ENCODE assay signal across 19 cellular contexts in the genomic region with DNA sequence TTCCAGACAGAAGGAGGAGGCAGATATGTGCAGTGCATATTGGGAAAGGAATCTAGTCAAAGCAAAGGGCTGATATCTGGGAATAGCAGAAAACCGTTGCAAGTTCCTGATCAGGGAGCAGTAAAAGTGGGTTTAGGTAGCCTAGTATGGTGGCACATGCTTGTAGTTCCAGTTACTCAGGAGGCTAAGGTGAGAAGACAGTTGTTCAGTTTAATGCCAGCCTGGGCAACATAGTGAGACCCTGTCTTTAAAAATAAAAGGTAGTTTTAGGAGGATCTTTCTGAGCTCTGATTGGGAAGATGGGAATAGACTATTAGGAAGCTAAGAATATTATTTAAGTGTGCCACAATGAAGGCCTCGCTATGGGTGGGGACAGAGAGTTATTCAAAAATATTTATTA. TPM values are rescaled to one million over a fixed set of nuclear protein-coding genes. Genes with fewer than 3 reads are reported as not detected.
A peak's percentile ranks its signal among the peaks of the same experiment; 100 is the strongest.
DNase-seq lines count a peak whose midpoint lies in the region; ATAC-seq lines count a peak whose summit lies in the region.
"Had no signal": no experiment of that assay in that cellular context is flagged by ENCODE, and none has a peak within 500 bp of the region (broad histone marks: within the 10 kb centered on the region; RNA-seq: fewer than 3 reads in every experiment).

No MANE protein-coding gene starts in this region.

- no peak overlapping the region for H4K8ac ChIP-seq in trophoblast cell (ENCODE audit: low read depth, low read length)

- H3K4me1 ChIP-seq in ES-I3 (ENCODE audit: insufficient read depth, low read length) (peaks cover 6% of the 10 kb centered on the region; the same call in 1 of the 2 replicates), HUES64 (ENCODE audit: insufficient read depth, low read length) (peaks cover 40% of the 10 kb centered on the region), iPS-18a (ENCODE audit: control insufficient read depth, low read depth, low read length) (peaks cover 15% of the 10 kb centered on the region), trophoblast cell (ENCODE audit: control insufficient read depth in 1 of 2, insufficient read depth in 2 of 2, low read length in 2 of 2) (no peaks in the 10 kb centered on the region), GM23248 (ENCODE audit: insufficient read depth) (no peaks in the 10 kb centered on the region)
- H3K4me1 ChIP-seq: A549, Caco-2 had no signal

- peak overlapping the region; percentile 39 for H3K4me3 ChIP-seq in HUES64 (ENCODE audit: low read length)
- peak overlapping the region; percentile 19 for H3K4me3 ChIP-seq in iPS-18a (ENCODE audit: low read length)
- no peak overlapping the region for H3K4me3 ChIP-seq in trophoblast cell (ENCODE audit: low read depth, low read length)
- H3K4me3 ChIP-seq in GM23248 = no peak overlapping the region
- H3K4me3 ChIP-seq: A549 had no signal

- in situ Hi-C loops in GM23248 (cut with MboI) = no loop called here

- peak overlapping the region; percentile 78; the same call in 1 of the 2 replicates for H3K27ac ChIP-seq in HUES64 (ENCODE audit: low read depth, low read length)
- H3K27ac ChIP-seq in iPS-18a (ENCODE audit: low read length) = no peak overlapping the region
- H3K27ac ChIP-seq in trophoblast cell (ENCODE audit: low read depth, low read length) = no peak overlapping the region
- H3K27ac ChIP-seq in GM23248 = no peak overlapping the region
- H3K27ac ChIP-seq: 22Rv1, A549, C4-2B, HL-60 had no signal

- H2BK120ac ChIP-seq in trophoblast cell (ENCODE audit: insufficient read depth, low read length, poor library complexity) = no peak overlapping the region

- H3K23ac ChIP-seq in trophoblast cell (ENCODE audit: low read length) = no peak overlapping the region

- H3K79me1 ChIP-seq in trophoblast cell (ENCODE audit: low read length) = no peaks in the 10 kb centered on the region

- WGBS in HUES64 = 72% methylated on average over 2 of the region's 2 CpGs
- no CpG with 5 or more reads among the region's 2 CpGs for WGBS in trophoblast cell (ENCODE audit: extremely low coverage, insufficient coverage, insufficient read length)
- WGBS in GM23248 (ENCODE audit: low coverage in 1 of 2, low lambda C conversion rate in 2 of 2, missing lambda C conversion rate in 2 of 2), 2 experiments = 50 to 58% methylated on average over 2 of the region's 2 CpGs

- no peaks in the 10 kb centered on the region for H3K9me2 ChIP-seq in GM23248 (ENCODE audit: insufficient read depth)

- no peaks in the 10 kb centered on the region for H3K79me2 ChIP-seq in trophoblast cell (ENCODE audit: control insufficient read depth, insufficient read depth, low read length, poor library complexity)
- no peaks in the 10 kb centered on the region for H3K79me2 ChIP-seq in GM23248 (ENCODE audit: insufficient read depth)

- H2BK5ac ChIP-seq in trophoblast cell (ENCODE audit: low read depth, low read length, poor library complexity) = no peak overlapping the region

- ATAC-seq in HG03565 (IDR thresholded peaks at IDR 0.05; ENCODE audit: unreplicated experiment) = no peak
- ATAC-seq: A549 had no signal

- DNase-seq in trophoblast cell (no peak), NCI-H2171 (lab: John Stamatoyannopoulos, UW) (no peak), GM23248 (no peak)
- DNase-seq: AML-193; Caco-2; CD4-positive, alpha-beta T cell; GDM1; HCEC 1CT; KG1 had no signal

- H4K12ac ChIP-seq in trophoblast cell (ENCODE audit: low read depth, low read length) = no peak overlapping the region

- H3K9me3 ChIP-seq in ES-I3 (ENCODE audit: control insufficient read depth, insufficient read depth, low read length) (no peaks in the 10 kb centered on the region), HUES64 (ENCODE audit: insufficient read depth, low read depth, low read length) (no peaks in the 10 kb centered on the region), iPS-18a (ENCODE audit: control insufficient read depth, low read depth, low read length) (no peaks in the 10 kb centered on the region), trophoblast cell (ENCODE audit: insufficient read depth, low read depth, low read length) (no peaks in the 10 kb centered on the region), GM23248 (ENCODE audit: low read depth) (no peaks in the 10 kb centered on the region)
- H3K9me3 ChIP-seq: A549, Caco-2 had no signal

- H3K27me3 ChIP-seq in HUES64 (ENCODE audit: insufficient read depth, low read length) = no peaks in the 10 kb centered on the region
- no peaks in the 10 kb centered on the region for H3K27me3 ChIP-seq in iPS-18a (ENCODE audit: control insufficient read depth, insufficient read depth, low read length)
- H3K27me3 ChIP-seq in trophoblast cell (ENCODE audit: insufficient read depth, low read length) = no peaks in the 10 kb centered on the region
- H3K27me3 ChIP-seq in GM23248 (replicated peaks; ENCODE audit: insufficient read depth) = no peaks in the 10 kb centered on the region

- no peak overlapping the region for H2BK12ac ChIP-seq in trophoblast cell (ENCODE audit: low read length)

- H3K4me2 ChIP-seq in trophoblast cell (ENCODE audit: low read length) (no peak overlapping the region), GM23248 (ENCODE audit: unreplicated experiment) (no peak overlapping the region)
- H3K4me2 ChIP-seq: A549 had no signal

- H3K9ac ChIP-seq in ES-I3 (ENCODE audit: low read depth, low read length) (peak overlapping the region; percentile 32; the same call in 1 of the 2 replicates), HUES64 (ENCODE audit: low read depth, low read length) (0 out of 2 replicates have a peak overlapping the region, but pooled peaks have one; percentile 41), iPS-18a (ENCODE audit: low read length) (peak overlapping the region; percentile 9), trophoblast cell (ENCODE audit: low read length) (peak overlapping the region; percentile 13), GM23248 (no peak overlapping the region)

- no peak overlapping the region for H2AFZ ChIP-seq in trophoblast cell (ENCODE audit: insufficient read depth, low read length, poor library complexity)
- no peak overlapping the region for H2AFZ ChIP-seq in GM23248

- no peak overlapping the region for H2AK5ac ChIP-seq in trophoblast cell (ENCODE audit: low read length)

- no peaks in the 10 kb centered on the region for H3F3A ChIP-seq in GM23248 (ENCODE audit: insufficient read depth)

- H3K18ac ChIP-seq in trophoblast cell (ENCODE audit: low read length) = no peak overlapping the region

- H3K14ac ChIP-seq in trophoblast cell (ENCODE audit: low read length) = no peak overlapping the region

- no peak overlapping the region for H4K91ac ChIP-seq in trophoblast cell (ENCODE audit: low read depth, low read length)

- H3K36me3 ChIP-seq in ES-I3 (ENCODE audit: insufficient read depth, low read length) = no peaks in the 10 kb centered on the region
- H3K36me3 ChIP-seq in HUES64 (ENCODE audit: insufficient read depth, low read length) = no peaks in the 10 kb centered on the region
- H3K36me3 ChIP-seq in iPS-18a (ENCODE audit: control insufficient read depth, low read depth, low read length) = no peaks in the 10 kb centered on the region
- no peaks in the 10 kb centered on the region for H3K36me3 ChIP-seq in trophoblast cell (ENCODE audit: control insufficient read depth in 1 of 2, insufficient read depth in 2 of 2, low read length in 2 of 2)
- no peaks in the 10 kb centered on the region for H3K36me3 ChIP-seq in GM23248 (ENCODE audit: low read depth)

- no peaks in the 10 kb centered on the region for H4K20me1 ChIP-seq in GM23248 (ENCODE audit: insufficient read depth)

- no peak overlapping the region for H3K4ac ChIP-seq in trophoblast cell (ENCODE audit: low read depth, low read length)

RNA-seq across cellular contexts. Expression of a gene that starts 1.7 kb away (rescaled TPM):
- polyA plus RNA-seq in HUES64 (2013, experiment 1 of 2) = 2.7 TPM
- polyA plus RNA-seq in HUES64 (2013, experiment 2 of 2) = 4.0 TPM
- polyA plus RNA-seq in trophoblast cell (2013) = not detected in 2 replicates
- total RNA-seq in GM23248 (2014; rRNA removed; shearing (Covaris generic)) = not detected in 2 replicates
- not detected in 2 replicates for polyA plus RNA-seq in GM23248 (2016; fragmentation: Nextera tagmentation; extraction: Ambion mirVana)
- total RNA-seq: Caco-2; CD4-positive, alpha-beta T cell; HT1080 had no signal
- polyA plus RNA-seq: A549, BJ had no signal

RNA-seq across cellular contexts. Expression of a gene that starts 53.0 kb away (rescaled TPM):
- polyA plus RNA-seq in HUES64 (2013, experiment 1 of 2) = 1.6 TPM
- 2.0 TPM for polyA plus RNA-seq in HUES64 (2013, experiment 2 of 2)
- polyA plus RNA-seq in trophoblast cell (2013) = 3.8 and 3.9 TPM in 2 replicates
- total RNA-seq in GM23248 (2014; rRNA removed; shearing (Covaris generic)) = 5.0 and 8.1 TPM in 2 replicates
- polyA plus RNA-seq in GM23248 (2016; fragmentation: Nextera tagmentation; extraction: Ambion mirVana) = 5.2 and 6.7 TPM in 2 replicates
- total RNA-seq: Caco-2; CD4-positive, alpha-beta T cell; HT1080 had no signal

Comparison
In these comparisons a context has a peak if more than half of its experiments do, and no peak if none do; other contexts are left out.
1. H3K4me3 ChIP-seq: peak in HUES64 (single experiment) and iPS-18a (single experiment); none in trophoblast cell (single experiment) and GM23248 (single experiment).